24 cellular contexts compared by ENCODE assay signal in the genomic region with DNA sequence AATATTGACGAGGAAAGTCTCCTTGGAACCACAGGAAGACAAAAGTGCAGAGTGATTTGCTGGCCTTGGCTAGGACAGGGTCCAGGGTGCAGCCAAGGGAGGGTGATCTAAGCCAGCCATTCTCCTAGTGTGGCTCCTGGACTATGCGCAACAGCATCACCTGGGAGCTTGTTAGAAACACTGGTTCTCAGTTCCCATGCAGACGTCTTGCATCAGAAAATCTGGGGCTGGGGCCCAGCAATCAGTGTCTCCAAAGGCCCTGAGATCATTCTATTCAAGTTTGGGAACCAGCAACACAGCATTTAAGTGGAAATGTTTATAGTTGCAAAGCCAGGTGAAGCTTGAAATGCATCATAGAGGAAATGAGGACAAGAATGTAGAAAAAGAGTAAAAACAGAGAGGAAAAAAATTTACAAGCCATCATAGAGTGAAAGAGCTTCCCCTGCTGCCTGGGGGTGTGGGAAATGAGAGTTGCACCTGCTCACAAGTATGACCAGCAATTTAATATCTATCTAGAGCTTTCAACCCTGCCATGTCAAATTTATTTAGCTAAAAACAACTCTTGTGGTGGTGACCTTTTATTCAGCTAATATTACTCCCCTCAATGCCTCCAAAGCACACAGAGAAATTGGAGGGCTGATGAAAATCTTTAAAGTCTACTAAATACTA. TPM values are rescaled to one million over a fixed set of nuclear protein-coding genes. Genes with fewer than 3 reads are reported as not detected.
DNase-seq lines count a peak whose midpoint lies in the region; ATAC-seq and TF ChIP-seq lines count a peak whose summit lies in the region.
"Had no signal": no experiment of that assay in that cellular context is flagged by ENCODE, and none has a peak within 500 bp of the region (broad histone marks: within the 10 kb centered on the region; RNA-seq: fewer than 3 reads in every experiment).

No MANE protein-coding gene starts in this region.

- H3K9me3 ChIP-seq in parathyroid adenoma (ENCODE audit: control insufficient read depth, low read length): no peaks in the 10 kb centered on the region
- no peaks in the 10 kb centered on the region for H3K9me3 ChIP-seq in uterus
- no peaks in the 10 kb centered on the region for H3K9me3 ChIP-seq in naive thymus-derived CD4-positive, alpha-beta T cell (ENCODE audit: control insufficient read depth in 2 of 3, low read length in 3 of 3)
- H3K9me3 ChIP-seq: BE2C, neutrophil, thyroid gland had no signal

- H3K9me3 Mint-ChIP-seq in naive thymus-derived CD4-positive, alpha-beta T cell: no peaks in the 10 kb centered on the region
- H3K9me3 Mint-ChIP-seq: activated CD4-positive, alpha-beta T cell treated with anti-CD3 and anti-CD28 coated beads, Interleukin-2, amount 10 ng/mL, durations not matched to agents 7 days and 5 days; activated naive CD4-positive, alpha-beta T cell treated with anti-CD3 and anti-CD28 coated beads, Interleukin-2, amount 50 U/mL, for 24 hours; activated T-helper 1 cell treated with anti-CD3 and anti-CD28 coated beads, Interleukin-12 subunit alpha, Interleukin-12 subunit beta, Interleukin-2, Interleukin-4 antibody, amounts not matched to agents 30 ng/mL and 10 ng/mL and 1 ng/mL, durations not matched to agents 14 hours and 24 hours and 36 hours had no signal

- CTCF ChIA-PET in naive thymus-derived CD4-positive, alpha-beta T cell (lab: Charles Lee): interaction anchor here (0.9 to 2.1 kb wide), 6 partner anchors 8 to 318 kb away, joined by 3 to 9 read pairs (median 4); no protein-coding TSS in a partner anchor

- POLR2A ChIA-PET in naive thymus-derived CD4-positive, alpha-beta T cell (lab: Charles Lee): no interaction called here

- no peaks in the 10 kb centered on the region for H3K36me3 Mint-ChIP-seq in naive thymus-derived CD4-positive, alpha-beta T cell
- H3K36me3 Mint-ChIP-seq: activated naive CD4-positive, alpha-beta T cell treated with anti-CD3 and anti-CD28 coated beads, Interleukin-2, amount 50 U/mL, for 24 hours had no signal

- H3K36me3 ChIP-seq in parathyroid adenoma (ENCODE audit: control insufficient read depth, insufficient read depth, low read length) (no peaks in the 10 kb centered on the region), uterus (no peaks in the 10 kb centered on the region)
- no peaks in the 10 kb centered on the region for H3K36me3 ChIP-seq in naive thymus-derived CD4-positive, alpha-beta T cell (ENCODE audit: control insufficient read depth in 2 of 3, insufficient read depth in 3 of 3, low read length in 3 of 3)
- H3K36me3 ChIP-seq: BE2C, neutrophil, thyroid gland had no signal

- H3K27me3 ChIP-seq in parathyroid adenoma (ENCODE audit: control insufficient read depth, insufficient read depth, low read length) (no peaks in the 10 kb centered on the region), uterus (no peaks in the 10 kb centered on the region)
- H3K27me3 ChIP-seq in naive thymus-derived CD4-positive, alpha-beta T cell (ENCODE audit: control insufficient read depth in 2 of 2, insufficient read depth in 2 of 2, low read length in 2 of 2): peaks cover 0 to 4% of the 10 kb centered on the region in 2 donors
- H3K27me3 ChIP-seq: BE2C, thyroid gland had no signal

- peaks cover 3 to 18% (median 13%) of the 10 kb centered on the region in 7 donors for H3K4me1 Mint-ChIP-seq in naive thymus-derived CD4-positive, alpha-beta T cell

- H3K4me2 ChIP-seq in parathyroid adenoma (ENCODE audit: low read length): no peak overlapping the region

- no peaks in the 10 kb centered on the region for H3K79me2 ChIP-seq in parathyroid adenoma

- peaks cover 12 to 22% (median 20%) of the 10 kb centered on the region in 5 donors for H3K27me3 Mint-ChIP-seq in naive thymus-derived CD4-positive, alpha-beta T cell

- H3K27ac Mint-ChIP-seq in naive thymus-derived CD4-positive, alpha-beta T cell: no peak overlapping the region
- H3K27ac Mint-ChIP-seq: activated CD4-positive, alpha-beta T cell treated with anti-CD3 and anti-CD28 coated beads, Interleukin-2, amount 10 ng/mL, durations not matched to agents 7 days and 5 days; activated naive CD4-positive, alpha-beta T cell treated with anti-CD3 and anti-CD28 coated beads, Interleukin-2, amount 50 U/mL, for 24 hours; activated T-helper 1 cell treated with anti-CD3 and anti-CD28 coated beads, Interleukin-12 subunit alpha, Interleukin-12 subunit beta, Interleukin-2, Interleukin-4 antibody, amounts not matched to agents 30 ng/mL and 10 ng/mL and 1 ng/mL, durations not matched to agents 14 hours and 24 hours and 36 hours had no signal

- no peak for TF ChIP-seq CTCF in parathyroid adenoma (IDR thresholded peaks at IDR 0.05)
- no peak for TF ChIP-seq CTCF in uterus (IDR thresholded peaks at IDR 0.05)

- H3K27ac ChIP-seq in parathyroid adenoma: no peak overlapping the region
- H3K27ac ChIP-seq in uterus: no peak overlapping the region
- H3K27ac ChIP-seq in naive thymus-derived CD4-positive, alpha-beta T cell (ENCODE audit: low read depth, low read length): no peak overlapping the region
- H3K27ac ChIP-seq: neutrophil, thyroid gland had no signal

- ATAC-seq in HG02885 (IDR thresholded peaks at IDR 0.05; ENCODE audit: poor library complexity, unreplicated experiment): peak; percentile 42
- ATAC-seq in naive thymus-derived CD4-positive, alpha-beta T cell: no peak
- ATAC-seq: K562 had no signal

- peak overlapping the region; percentile 10 for H2AFZ ChIP-seq in parathyroid adenoma

- H3K4me3 Mint-ChIP-seq in naive thymus-derived CD4-positive, alpha-beta T cell: no peak overlapping the region
- H3K4me3 Mint-ChIP-seq: activated CD4-positive, alpha-beta T cell treated with anti-CD3 and anti-CD28 coated beads, Interleukin-2, amount 10 ng/mL, durations not matched to agents 7 days and 5 days; activated naive CD4-positive, alpha-beta T cell treated with anti-CD3 and anti-CD28 coated beads, Interleukin-2, amount 50 U/mL, for 24 hours; activated T-helper 1 cell treated with anti-CD3 and anti-CD28 coated beads, Interleukin-12 subunit alpha, Interleukin-12 subunit beta, Interleukin-2, Interleukin-4 antibody, amounts not matched to agents 30 ng/mL and 10 ng/mL and 1 ng/mL, durations not matched to agents 14 hours and 24 hours and 36 hours had no signal

- peak in 2 of 3 experiments; percentile 45 to 83 for DNase-seq in NCI-H1417 (lab: John Stamatoyannopoulos, UW)
- DNase-seq in NCI-H1417 treated with DMSO at 0.1 percent for 48 hours (lab: John Stamatoyannopoulos, UW): no peak
- DNase-seq in NCI-H748 treated with DMSO at 0.1 percent for 48 hours (lab: John Stamatoyannopoulos, UW): peak; percentile 28
- DNase-seq in DMS 273 treated with DMSO at 0.1 percent for 48 hours (lab: John Stamatoyannopoulos, UW): no peak
- no peak for DNase-seq in uterus
- no peak for DNase-seq in naive thymus-derived CD4-positive, alpha-beta T cell
- DNase-seq: 8988T; activated CD4-positive, alpha-beta T cell treated with anti-CD3 and anti-CD28 coated beads, Interleukin-2, amount 10 ng/mL, durations not matched to agents 7 days and 5 days; anterior cingulate cortex; BE2C; H7; head of caudate nucleus; NCI-H2171; NCI-H82; SIG-M5; stimulated activated CD4-positive, alpha-beta T cell treated with anti-CD3 and anti-CD28 coated beads, Interleukin-4, amount 100 ng/mL, for 24 hours; stimulated activated naive CD4-positive, alpha-beta T cell treated with Interleukin-2 at 50 U/mL for 16 hours; thyroid gland had no signal

- H3K4me1 ChIP-seq in parathyroid adenoma: peaks cover 12% of the 10 kb centered on the region
- H3K4me1 ChIP-seq in uterus: no peaks in the 10 kb centered on the region
- peaks cover 0 to 8% of the 10 kb centered on the region in 2 donors for H3K4me1 ChIP-seq in naive thymus-derived CD4-positive, alpha-beta T cell (ENCODE audit: control insufficient read depth in 2 of 2, insufficient read depth in 2 of 2, low read length in 2 of 2)
- H3K4me1 ChIP-seq: BE2C had no signal

- intact Hi-C loops in uterus (cut with DNase I; ENCODE audit: low total_unique reads): no loop called here
- intact Hi-C loops in naive thymus-derived CD4-positive, alpha-beta T cell (cut with micrococcal nuclease): loop anchor here in 1 of 2 donors (10.0 kb wide), 1 partner anchor 140 kb away; a partner anchor contains a TSS

- H3K4me3 ChIP-seq in parathyroid adenoma (ENCODE audit: low read depth, low read length) (no peak overlapping the region), uterus (no peak overlapping the region)
- no peak overlapping the region for H3K4me3 ChIP-seq in naive thymus-derived CD4-positive, alpha-beta T cell (ENCODE audit: low read length)
- H3K4me3 ChIP-seq: K562, thyroid gland had no signal

- H3K9ac ChIP-seq in parathyroid adenoma: no peak overlapping the region

- TF ChIP-seq POLR2A in uterus (IDR thresholded peaks at IDR 0.05): no peak

RNA-seq across cellular contexts. Expression of a gene that starts 54.4 kb away (rescaled TPM):
- 100 to 1,000 TPM in 1 of 4 donors, 10 to 100 TPM in 1, 1 to 10 TPM in 2; 4.4 to 136 (median 24.7) TPM for total RNA-seq in uterus
- 100 to 1,000 TPM in 1 of 5 experiments, 10 to 100 TPM in 4; 41.4 to 111 (median 53.8) TPM for total RNA-seq in naive thymus-derived CD4-positive, alpha-beta T cell
- polyA plus RNA-seq in naive thymus-derived CD4-positive, alpha-beta T cell: 100 to 1,000 TPM in 1 of 2 donors, 10 to 100 TPM in 1; 92.4 to 137 TPM

Comparison
In these comparisons a context has a peak if more than half of its experiments do, and no peak if none do; other contexts are left out.
1. DNase-seq: peak in NCI-H1417 (2 of 3) and NCI-H748 treated with DMSO at 0.1 percent for 48 hours (single experiment); none in NCI-H1417 treated with DMSO at 0.1 percent for 48 hours (single experiment), DMS 273 treated with DMSO at 0.1 percent for 48 hours (single experiment), uterus (0 of 2) and naive thymus-derived CD4-positive, alpha-beta T cell (0 of 9).